ENCODE assay signal across 12 cellular contexts in genomic region chr2:230335864-230336506, GRCh38. TPM values are rescaled to one million over a fixed set of nuclear protein-coding genes. Genes with fewer than 3 reads are reported as not detected.
A peak's percentile ranks its signal among the peaks of the same experiment; 100 is the strongest.
DNase-seq lines count a peak whose midpoint lies in the region; ATAC-seq lines count a peak whose summit lies in the region.
"Had no signal": no experiment of that assay in that cellular context is flagged by ENCODE, and none has a peak within 500 bp of the region (broad histone marks: within the 10 kb centered on the region; RNA-seq: fewer than 3 reads in every experiment).

No MANE protein-coding gene starts in this region.

- DNase-seq in activated CD8-positive, alpha-beta memory T cell treated with anti-CD3 and anti-CD28 coated beads, Interleukin-2, amount 10 ng/mL, durations not matched to agents 7 days and 5 days: no peak
- no peak for DNase-seq in activated CD8-positive, alpha-beta memory T cell treated with anti-CD3 and anti-CD28 coated beads, Interleukin-2, amount 50 U/mL, for 48 hours
- DNase-seq in OCI-M1 (lab: John Stamatoyannopoulos, UW) (peak; percentile 94), LoVo (ENCODE audit: low spot score) (no peak)
- DNase-seq in activated naive CD8-positive, alpha-beta T cell treated with anti-CD3 and anti-CD28 coated beads, Interleukin-2, amount 50 U/mL, for 24 hours: no peak
- no peak for DNase-seq in stimulated activated effector memory CD8-positive, alpha-beta T cell treated with anti-CD3 and anti-CD28 coated beads, Interleukin-12 subunit alpha, Interleukin-12 subunit beta, amount 100 ng/mL, for 72 hours (ENCODE audit: low spot score in 2 of 2)
- DNase-seq: NCI-H1694 treated with DMSO at 0.1 percent for 48 hours had no signal

- H3K9me3 Mint-ChIP-seq in activated CD8-positive, alpha-beta memory T cell treated with anti-CD3 and anti-CD28 coated beads, Interleukin-2, amount 10 ng/mL, durations not matched to agents 7 days and 5 days (ENCODE audit: low read depth): peaks cover 7% of the 10 kb centered on the region
- H3K9me3 Mint-ChIP-seq in activated naive CD8-positive, alpha-beta T cell treated with anti-CD3 and anti-CD28 coated beads, Interleukin-2, amount 50 U/mL, for 24 hours: peaks cover 4% of the 10 kb centered on the region
- H3K9me3 Mint-ChIP-seq in stimulated activated effector memory CD8-positive, alpha-beta T cell treated with anti-CD3 and anti-CD28 coated beads, Interleukin-12 subunit alpha, Interleukin-12 subunit beta, amount 100 ng/mL, for 72 hours: no peaks in the 10 kb centered on the region
- H3K9me3 Mint-ChIP-seq: mesothelial cell of epicardium had no signal

- ATAC-seq in activated CD8-positive, alpha-beta memory T cell treated with anti-CD3 and anti-CD28 coated beads, Interleukin-2, amount 10 ng/mL, durations not matched to agents 7 days and 5 days: peak; percentile 39
- no peak for ATAC-seq in activated naive CD8-positive, alpha-beta T cell treated with anti-CD3 and anti-CD28 coated beads, Interleukin-2, amount 50 U/mL, for 24 hours
- ATAC-seq in stimulated activated effector memory CD8-positive, alpha-beta T cell treated with anti-CD3 and anti-CD28 coated beads, Interleukin-12 subunit alpha, Interleukin-12 subunit beta, amount 100 ng/mL, for 72 hours: peak; percentile 58
- ATAC-seq in GM18520 (IDR thresholded peaks at IDR 0.05; ENCODE audit: unreplicated experiment) (no peak), HG02840 (IDR thresholded peaks at IDR 0.05; ENCODE audit: low FRiP score, unreplicated experiment) (no peak)
- ATAC-seq: Right ventricle myocardium inferior, WTC11 had no signal

- peak overlapping the region; percentile 61 for H3K27ac Mint-ChIP-seq in activated CD8-positive, alpha-beta memory T cell treated with anti-CD3 and anti-CD28 coated beads, Interleukin-2, amount 10 ng/mL, durations not matched to agents 7 days and 5 days
- H3K27ac Mint-ChIP-seq in activated naive CD8-positive, alpha-beta T cell treated with anti-CD3 and anti-CD28 coated beads, Interleukin-2, amount 50 U/mL, for 24 hours: peak overlapping the region; percentile 88
- H3K27ac Mint-ChIP-seq in stimulated activated effector memory CD8-positive, alpha-beta T cell treated with anti-CD3 and anti-CD28 coated beads, Interleukin-12 subunit alpha, Interleukin-12 subunit beta, amount 100 ng/mL, for 72 hours: peak overlapping the region; percentile 75
- H3K27ac Mint-ChIP-seq: mesothelial cell of epicardium had no signal

- peak overlapping the region; percentile 20 for H3K4me3 Mint-ChIP-seq in activated CD8-positive, alpha-beta memory T cell treated with anti-CD3 and anti-CD28 coated beads, Interleukin-2, amount 10 ng/mL, durations not matched to agents 7 days and 5 days
- H3K4me3 Mint-ChIP-seq in activated naive CD8-positive, alpha-beta T cell treated with anti-CD3 and anti-CD28 coated beads, Interleukin-2, amount 50 U/mL, for 24 hours: peak overlapping the region; percentile 67
- peak overlapping the region; percentile 49 for H3K4me3 Mint-ChIP-seq in stimulated activated effector memory CD8-positive, alpha-beta T cell treated with anti-CD3 and anti-CD28 coated beads, Interleukin-12 subunit alpha, Interleukin-12 subunit beta, amount 100 ng/mL, for 72 hours
- H3K4me3 Mint-ChIP-seq: mesothelial cell of epicardium, WTC11 had no signal

- H3K36me3 Mint-ChIP-seq in activated CD8-positive, alpha-beta memory T cell treated with anti-CD3 and anti-CD28 coated beads, Interleukin-2, amount 10 ng/mL, durations not matched to agents 7 days and 5 days: peaks cover 61% of the 10 kb centered on the region
- peaks cover 50% of the 10 kb centered on the region for H3K36me3 Mint-ChIP-seq in activated naive CD8-positive, alpha-beta T cell treated with anti-CD3 and anti-CD28 coated beads, Interleukin-2, amount 50 U/mL, for 24 hours (ENCODE audit: low read depth)
- H3K36me3 Mint-ChIP-seq in stimulated activated effector memory CD8-positive, alpha-beta T cell treated with anti-CD3 and anti-CD28 coated beads, Interleukin-12 subunit alpha, Interleukin-12 subunit beta, amount 100 ng/mL, for 72 hours: peaks cover 43% of the 10 kb centered on the region
- H3K36me3 Mint-ChIP-seq: mesothelial cell of epicardium, WTC11 had no signal

- CTCF ChIA-PET in activated CD8-positive, alpha-beta memory T cell treated with anti-CD3 and anti-CD28 coated beads, Interleukin-2, amount 10 ng/mL, durations not matched to agents 7 days and 5 days (lab: Charles Lee): interaction anchor here (1.2 to 1.5 kb wide), 2 partner anchors 9 to 13 kb away, joined by 3 read pairs; partner anchors contain the start of gene SP140L

- no peaks in the 10 kb centered on the region for H3K27me3 Mint-ChIP-seq in activated CD8-positive, alpha-beta memory T cell treated with anti-CD3 and anti-CD28 coated beads, Interleukin-2, amount 10 ng/mL, durations not matched to agents 7 days and 5 days
- no peaks in the 10 kb centered on the region for H3K27me3 Mint-ChIP-seq in activated naive CD8-positive, alpha-beta T cell treated with anti-CD3 and anti-CD28 coated beads, Interleukin-2, amount 50 U/mL, for 24 hours

- H3K4me1 Mint-ChIP-seq in activated CD8-positive, alpha-beta memory T cell treated with anti-CD3 and anti-CD28 coated beads, Interleukin-2, amount 10 ng/mL, durations not matched to agents 7 days and 5 days: peaks cover 52% of the 10 kb centered on the region
- peaks cover 56% of the 10 kb centered on the region for H3K4me1 Mint-ChIP-seq in activated naive CD8-positive, alpha-beta T cell treated with anti-CD3 and anti-CD28 coated beads, Interleukin-2, amount 50 U/mL, for 24 hours
- H3K4me1 Mint-ChIP-seq in stimulated activated effector memory CD8-positive, alpha-beta T cell treated with anti-CD3 and anti-CD28 coated beads, Interleukin-12 subunit alpha, Interleukin-12 subunit beta, amount 100 ng/mL, for 72 hours: peaks cover 43% of the 10 kb centered on the region
- H3K4me1 Mint-ChIP-seq: mesothelial cell of epicardium had no signal

RNA-seq across cellular contexts. Expression of gene SP140L, which starts 9.0 kb away (rescaled TPM):
- 10 to 100 TPM; 61.4 to 84.4 TPM for total RNA-seq in activated CD8-positive, alpha-beta memory T cell treated with anti-CD3 and anti-CD28 coated beads, Interleukin-2, amount 10 ng/mL, durations not matched to agents 7 days and 5 days

Comparison
In these comparisons a context has a peak if more than half of its experiments do, and no peak if none do; other contexts are left out.
1. ATAC-seq: peak in activated CD8-positive, alpha-beta memory T cell treated with anti-CD3 and anti-CD28 coated beads, Interleukin-2, amount 10 ng/mL, durations not matched to agents 7 days and 5 days (single experiment) and stimulated activated effector memory CD8-positive, alpha-beta T cell treated with anti-CD3 and anti-CD28 coated beads, Interleukin-12 subunit alpha, Interleukin-12 subunit beta, amount 100 ng/mL, for 72 hours (single experiment); none in activated naive CD8-positive, alpha-beta T cell treated with anti-CD3 and anti-CD28 coated beads, Interleukin-2, amount 50 U/mL, for 24 hours (single experiment), GM18520 (single experiment) and HG02840 (single experiment).
2. Peak in every context shown above with its lines, with median percentiles within 50 percentile points of each other: H3K27ac Mint-ChIP-seq and H3K4me3 Mint-ChIP-seq.